ENCODE assay signal across 15 cellular contexts in genomic region chr5:160488394-160488943, GRCh38.
DNase-seq lines count a peak whose midpoint lies in the region; ATAC-seq and TF ChIP-seq lines count a peak whose summit lies in the region.
"Had no signal": no experiment of that assay in that cellular context is flagged by ENCODE, and none has a peak within 500 bp of the region (broad histone marks: within the 10 kb centered on the region; RNA-seq: fewer than 3 reads in every experiment).

No MANE protein-coding gene starts in this region.

- CTCF ChIA-PET in CD8-positive, alpha-beta memory T cell (lab: Charles Lee) = interaction anchor here (1.1 kb wide), 1 partner anchor 50 kb away, joined by 3 read pairs; no protein-coding TSS in a partner anchor
- CTCF ChIA-PET in T-cell (lab: Charles Lee) = interaction anchor here in 1 of 2 donors (1.0 to 1.1 kb wide), 2 partner anchors 10 to 50 kb away, joined by 3 read pairs; no protein-coding TSS in a partner anchor
- CTCF ChIA-PET in naive thymus-derived CD4-positive, alpha-beta T cell (lab: Charles Lee) = interaction anchor here (0.6 kb wide), 1 partner anchor 94 kb away, joined by 3 read pairs; no protein-coding TSS in a partner anchor
- CTCF ChIA-PET in RWPE1 (lab: Yijun Ruan, JAX) = no interaction called here

- H3K4me1 ChIP-seq in BLaER1 (peaks cover 25% of the 10 kb centered on the region), endodermal cell (ENCODE audit: control insufficient read depth, insufficient read depth, low read length) (peaks cover 2% of the 10 kb centered on the region)
- peaks cover 18% of the 10 kb centered on the region for H3K4me1 ChIP-seq in CD8-positive, alpha-beta memory T cell (ENCODE audit: insufficient read depth, low read length)
- H3K4me1 ChIP-seq in naive thymus-derived CD4-positive, alpha-beta T cell (ENCODE audit: control insufficient read depth in 2 of 2, insufficient read depth in 2 of 2, low read length in 2 of 2) = peaks cover 0 to 23% of the 10 kb centered on the region in 2 donors
- H3K4me1 ChIP-seq: Caco-2 had no signal

- H3K9me3 ChIP-seq in BLaER1 (no peaks in the 10 kb centered on the region), endodermal cell (ENCODE audit: control insufficient read depth, low read length) (no peaks in the 10 kb centered on the region)
- H3K9me3 ChIP-seq in CD8-positive, alpha-beta memory T cell (ENCODE audit: low read length) = no peaks in the 10 kb centered on the region
- no peaks in the 10 kb centered on the region for H3K9me3 ChIP-seq in naive thymus-derived CD4-positive, alpha-beta T cell (ENCODE audit: control insufficient read depth in 2 of 3, low read length in 3 of 3)
- H3K9me3 ChIP-seq: Caco-2 had no signal

- H3K36me3 ChIP-seq in BLaER1 = peaks cover 78% of the 10 kb centered on the region
- no peaks in the 10 kb centered on the region for H3K36me3 ChIP-seq in CD8-positive, alpha-beta memory T cell (ENCODE audit: insufficient read depth, low read length)
- H3K36me3 ChIP-seq in endodermal cell (ENCODE audit: control insufficient read depth, insufficient read depth, low read length) = no peaks in the 10 kb centered on the region
- no peaks in the 10 kb centered on the region for H3K36me3 ChIP-seq in naive thymus-derived CD4-positive, alpha-beta T cell (ENCODE audit: control insufficient read depth in 2 of 3, insufficient read depth in 3 of 3, low read length in 3 of 3)

- H4K20me1 ChIP-seq in BLaER1 = peaks cover 55% of the 10 kb centered on the region

- H3K4me2 ChIP-seq in BLaER1 = peak overlapping the region; percentile 17; the same call in 1 of the 2 replicates

- no peaks in the 10 kb centered on the region for H3K9me3 Mint-ChIP-seq in CD8-positive, alpha-beta memory T cell
- no peaks in the 10 kb centered on the region for H3K9me3 Mint-ChIP-seq in T-cell
- H3K9me3 Mint-ChIP-seq in endodermal cell = no peaks in the 10 kb centered on the region
- H3K9me3 Mint-ChIP-seq in naive thymus-derived CD4-positive, alpha-beta T cell = no peaks in the 10 kb centered on the region
- H3K9me3 Mint-ChIP-seq: CD8-positive, alpha-beta T cell; HFFc6 had no signal

- no peak for TF ChIP-seq CTCF in endodermal cell (conservative IDR thresholded peaks at IDR 0.05)
- TF ChIP-seq CTCF in RWPE1 (conservative IDR thresholded peaks at IDR 0.05; ENCODE audit: low read depth) = no peak

- H3K27ac ChIP-seq in BLaER1 = no peak overlapping the region
- no peak overlapping the region for H3K27ac ChIP-seq in CD8-positive, alpha-beta memory T cell (ENCODE audit: low read depth, low read length)
- no peak overlapping the region for H3K27ac ChIP-seq in endodermal cell (ENCODE audit: low read depth, low read length)
- H3K27ac ChIP-seq in naive thymus-derived CD4-positive, alpha-beta T cell (ENCODE audit: low read depth, low read length) = no peak overlapping the region
- H3K27ac ChIP-seq in RWPE1 = no peak overlapping the region
- H3K27ac ChIP-seq: C4-2B had no signal

- DNase-seq in CD8-positive, alpha-beta memory T cell = no peak
- DNase-seq in T-cell (no peak), endodermal cell (peak; percentile 7), RWPE1 (ENCODE audit: low spot score) (no peak), NCI-H82 (lab: John Stamatoyannopoulos, UW) (no peak)
- DNase-seq in naive thymus-derived CD4-positive, alpha-beta T cell = no peak
- DNase-seq: ACHN; Caco-2; CD8-positive, alpha-beta T cell; HCEC 1CT; HFFc6; Karpas-422 had no signal

- POLR2A ChIA-PET in CD8-positive, alpha-beta memory T cell (lab: Charles Lee) = no interaction called here
- POLR2A ChIA-PET in T-cell (lab: Charles Lee) (interaction anchor here in 1 of 2 donors (0.6 kb wide), 1 partner anchor 67 kb away, joined by 3 read pairs; no protein-coding TSS in a partner anchor), RWPE1 (lab: Yijun Ruan, JAX; ENCODE audit: low non-redundant PET) (no interaction called here)
- POLR2A ChIA-PET in naive thymus-derived CD4-positive, alpha-beta T cell (lab: Charles Lee) = no interaction called here

- peaks cover 0 to 6% (median 4%) of the 10 kb centered on the region in 3 donors for H3K36me3 Mint-ChIP-seq in CD8-positive, alpha-beta memory T cell
- H3K36me3 Mint-ChIP-seq in T-cell (peaks cover 13% of the 10 kb centered on the region), endodermal cell (ENCODE audit: low read depth) (no peaks in the 10 kb centered on the region)
- H3K36me3 Mint-ChIP-seq in naive thymus-derived CD4-positive, alpha-beta T cell = peaks cover 0 to 32% (median 0%) of the 10 kb centered on the region in 5 donors
- H3K36me3 Mint-ChIP-seq: CD8-positive, alpha-beta T cell had no signal

- H3K4me3 Mint-ChIP-seq in CD8-positive, alpha-beta memory T cell = no peak overlapping the region
- H3K4me3 Mint-ChIP-seq in T-cell (no peak overlapping the region), endodermal cell (no peak overlapping the region)
- H3K4me3 Mint-ChIP-seq in naive thymus-derived CD4-positive, alpha-beta T cell = no peak overlapping the region
- H3K4me3 Mint-ChIP-seq: CD8-positive, alpha-beta T cell; HFFc6 had no signal

- no peak for ATAC-seq in T-cell (replicated peaks in 1 of 4)
- ATAC-seq in naive thymus-derived CD4-positive, alpha-beta T cell = no peak
- ATAC-seq: CD8-positive, alpha-beta T cell; K562 had no signal

- intact Hi-C loops in naive thymus-derived CD4-positive, alpha-beta T cell (cut with micrococcal nuclease) = no loop called here

- H3K4me3 ChIP-seq in BLaER1 = no peak overlapping the region
- H3K4me3 ChIP-seq in CD8-positive, alpha-beta memory T cell (ENCODE audit: low read length) = no peak overlapping the region
- no peak overlapping the region for H3K4me3 ChIP-seq in endodermal cell (ENCODE audit: low read length)
- H3K4me3 ChIP-seq in naive thymus-derived CD4-positive, alpha-beta T cell (ENCODE audit: low read length) = no peak overlapping the region
- H3K4me3 ChIP-seq: K562 had no signal

- 84 to 88% methylated on average over 3 to 5 of the region's 5 CpGs for WGBS in endodermal cell (ENCODE audit: insufficient coverage in 1 of 2, insufficient read length in 1 of 2), 2 experiments

- H3K27ac Mint-ChIP-seq in CD8-positive, alpha-beta memory T cell = peak overlapping the region in 6 of 8 donors; percentile 23 to 68 (median 43)
- H3K27ac Mint-ChIP-seq in T-cell = peak overlapping the region; percentile 31 to 45
- no peak overlapping the region for H3K27ac Mint-ChIP-seq in endodermal cell
- no peak overlapping the region for H3K27ac Mint-ChIP-seq in naive thymus-derived CD4-positive, alpha-beta T cell
- H3K27ac Mint-ChIP-seq: CD8-positive, alpha-beta T cell; HFFc6 had no signal

- peaks cover 34 to 58% (median 51%) of the 10 kb centered on the region in 3 donors for H3K4me1 Mint-ChIP-seq in CD8-positive, alpha-beta memory T cell
- H3K4me1 Mint-ChIP-seq in T-cell (peaks cover 13 to 36% (median 29%) of the 10 kb centered on the region in 3 donors), endodermal cell (peaks cover 16% of the 10 kb centered on the region)
- H3K4me1 Mint-ChIP-seq in naive thymus-derived CD4-positive, alpha-beta T cell = peaks cover 0 to 37% (median 0%) of the 10 kb centered on the region in 7 donors

- H3K27me3 ChIP-seq in BLaER1 = no peaks in the 10 kb centered on the region
- H3K27me3 ChIP-seq in CD8-positive, alpha-beta memory T cell (ENCODE audit: insufficient read depth, low read length, poor library complexity, severe bottlenecking) = no peaks in the 10 kb centered on the region
- no peaks in the 10 kb centered on the region for H3K27me3 ChIP-seq in endodermal cell (ENCODE audit: control insufficient read depth, insufficient read depth, low read length, poor library complexity, severe bottlenecking)
- no peaks in the 10 kb centered on the region for H3K27me3 ChIP-seq in naive thymus-derived CD4-positive, alpha-beta T cell (ENCODE audit: control insufficient read depth in 2 of 2, insufficient read depth in 2 of 2, low read length in 2 of 2)

- no peaks in the 10 kb centered on the region for H3K27me3 Mint-ChIP-seq in CD8-positive, alpha-beta memory T cell
- no peaks in the 10 kb centered on the region for H3K27me3 Mint-ChIP-seq in T-cell
- H3K27me3 Mint-ChIP-seq in endodermal cell (ENCODE audit: insufficient read depth) = no peaks in the 10 kb centered on the region
- H3K27me3 Mint-ChIP-seq in naive thymus-derived CD4-positive, alpha-beta T cell = no peaks in the 10 kb centered on the region

- H3K9ac ChIP-seq in BLaER1 (no peak overlapping the region), endodermal cell (ENCODE audit: extremely low read depth, low read length, poor library complexity, severe bottlenecking) (no peak overlapping the region)

Comparison
In these comparisons a context has a peak if more than half of its experiments do, and no peak if none do; other contexts are left out.
1. H3K27ac Mint-ChIP-seq: peak in CD8-positive, alpha-beta memory T cell (6 of 8) and T-cell (2 of 2); none in endodermal cell (single experiment) and naive thymus-derived CD4-positive, alpha-beta T cell (0 of 9).